ENCODE assay signal across 8 cellular contexts in genomic region chr19:1172353-1173159, GRCh38. TPM values are rescaled to one million over a fixed set of nuclear protein-coding genes. Genes with fewer than 3 reads are reported as not detected.
A peak's percentile ranks its signal among the peaks of the same experiment; 100 is the strongest.
DNase-seq lines count a peak whose midpoint lies in the region; ATAC-seq and TF ChIP-seq lines count a peak whose summit lies in the region.

No MANE protein-coding gene starts in this region.

- H3K4me3 Mint-ChIP-seq in activated naive CD4-positive, alpha-beta T cell treated with anti-CD3 and anti-CD28 coated beads for 36 hours, result peak overlapping the region; percentile 87
- H3K4me3 Mint-ChIP-seq in activated B cell treated with CpG ODN at 0.5 μM for 24 hours (peak overlapping the region; percentile 91), nephron (peak overlapping the region; percentile 89 to 93 (median 90))

- TF ChIP-seq CTCF in activated B cell treated with CpG ODN at 0.5 μM for 24 hours (IDR thresholded peaks at IDR 0.05), result no peak
- no peak for TF ChIP-seq CTCF in nephron (IDR thresholded peaks at IDR 0.05; ENCODE audit: unreplicated experiment in 3 of 3)

- no peak for DNase-seq in activated naive CD4-positive, alpha-beta T cell treated with anti-CD3 and anti-CD28 coated beads for 36 hours
- no peak for DNase-seq in activated naive CD4-positive, alpha-beta T cell (lab: John Stamatoyannopoulos, UW)
- no peak for DNase-seq in activated B cell treated with CpG ODN at 0.5 μM for 24 hours
- peak; percentile 45 for DNase-seq in fibroblast of peridontal ligament (ENCODE audit: extremely low read depth)
- DNase-seq in NCI-H2029 treated with DMSO at 0.1 percent for 48 hours (lab: John Stamatoyannopoulos, UW), result no peak
- no peak for DNase-seq in HuH-7 (ENCODE audit: low spot score)

- peaks cover 41% of the 10 kb centered on the region for H3K4me1 Mint-ChIP-seq in activated naive CD4-positive, alpha-beta T cell treated with anti-CD3 and anti-CD28 coated beads for 36 hours (ENCODE audit: low read depth)
- peaks cover 29% of the 10 kb centered on the region for H3K4me1 Mint-ChIP-seq in activated B cell treated with CpG ODN at 0.5 μM for 24 hours
- H3K4me1 Mint-ChIP-seq in nephron, result peaks cover 32% of the 10 kb centered on the region

- POLR2A ChIA-PET in activated B cell treated with CpG ODN at 0.5 μM for 24 hours (lab: Charles Lee), result interaction anchor here (0.6 to 0.7 kb wide), 2 partner anchors 42 to 68 kb away, joined by 4 read pairs; no protein-coding TSS in a partner anchor

- H3K36me3 Mint-ChIP-seq in activated naive CD4-positive, alpha-beta T cell treated with anti-CD3 and anti-CD28 coated beads for 36 hours (ENCODE audit: low read depth), result no peaks in the 10 kb centered on the region
- H3K36me3 Mint-ChIP-seq in activated B cell treated with CpG ODN at 0.5 μM for 24 hours (ENCODE audit: low read depth) (peaks cover 13% of the 10 kb centered on the region), nephron (ENCODE audit: low read depth) (no peaks in the 10 kb centered on the region)

- H3K27me3 Mint-ChIP-seq in activated naive CD4-positive, alpha-beta T cell treated with anti-CD3 and anti-CD28 coated beads for 36 hours (ENCODE audit: low read depth), result no peaks in the 10 kb centered on the region
- H3K27me3 Mint-ChIP-seq in activated B cell treated with CpG ODN at 0.5 μM for 24 hours (no peaks in the 10 kb centered on the region), nephron (ENCODE audit: low read depth) (peaks cover 3% of the 10 kb centered on the region)

- H3K27ac Mint-ChIP-seq in activated naive CD4-positive, alpha-beta T cell treated with anti-CD3 and anti-CD28 coated beads for 36 hours, result peak overlapping the region; percentile 89
- H3K27ac Mint-ChIP-seq in activated B cell treated with CpG ODN at 0.5 μM for 24 hours, result peak overlapping the region; percentile 30
- H3K27ac Mint-ChIP-seq in nephron, result peak overlapping the region; percentile 94 to 97 (median 95)

- H3K9me3 Mint-ChIP-seq in activated naive CD4-positive, alpha-beta T cell treated with anti-CD3 and anti-CD28 coated beads for 36 hours, result no peaks in the 10 kb centered on the region
- H3K9me3 Mint-ChIP-seq in activated B cell treated with CpG ODN at 0.5 μM for 24 hours, result no peaks in the 10 kb centered on the region
- no peaks in the 10 kb centered on the region for H3K9me3 Mint-ChIP-seq in nephron

- intact Hi-C loops in activated naive CD4-positive, alpha-beta T cell treated with anti-CD3 and anti-CD28 coated beads for 36 hours (cut with micrococcal nuclease), result no loop called here
- intact Hi-C loops in activated B cell treated with CpG ODN at 0.5 μM for 24 hours (cut with micrococcal nuclease), result loop anchor here (5.0 kb wide), 1 partner anchor 70 kb away; the partner anchor contains the start of gene GPX4

- CTCF ChIA-PET in activated naive CD4-positive, alpha-beta T cell treated with anti-CD3 and anti-CD28 coated beads for 36 hours (lab: Charles Lee), result no interaction called here
- CTCF ChIA-PET in activated B cell treated with CpG ODN at 0.5 μM for 24 hours (lab: Charles Lee), result interaction anchor here (1.7 kb wide), 1 partner anchor 59 kb away, joined by 3 read pairs; no protein-coding TSS in a partner anchor

- ATAC-seq in activated B cell treated with CpG ODN at 0.5 μM for 24 hours (ENCODE audit: low read depth) (no peak), HG02623 (IDR thresholded peaks at IDR 0.05; ENCODE audit: unreplicated experiment) (no peak)

RNA-seq across cellular contexts. Expression of gene SBNO2, which starts 1.5 kb away (rescaled TPM):
- total RNA-seq in activated naive CD4-positive, alpha-beta T cell treated with anti-CD3 and anti-CD28 coated beads for 36 hours, result 100 to 1,000 TPM; 112 to 117 TPM
- total RNA-seq in activated B cell treated with CpG ODN at 0.5 μM for 24 hours, result 111 and 127 TPM in 2 replicates

RNA-seq across cellular contexts. Expression of gene STK11, which starts 33.0 kb away (rescaled TPM):
- 10 to 100 TPM; 65.1 to 66.1 TPM for total RNA-seq in activated naive CD4-positive, alpha-beta T cell treated with anti-CD3 and anti-CD28 coated beads for 36 hours
- total RNA-seq in activated B cell treated with CpG ODN at 0.5 μM for 24 hours, result 62.0 and 67.6 TPM in 2 replicates

Comparison
In these comparisons a context has a peak if more than half of its experiments do, and no peak if none do; other contexts are left out.
1. H3K27ac Mint-ChIP-seq: peak in every context shown above with its lines; median percentile 95 in nephron; 89 in activated naive CD4-positive, alpha-beta T cell treated with anti-CD3 and anti-CD28 coated beads for 36 hours; 30 in activated B cell treated with CpG ODN at 0.5 μM for 24 hours.